ENCODE assay signal across 22 cellular contexts in the genomic region with DNA sequence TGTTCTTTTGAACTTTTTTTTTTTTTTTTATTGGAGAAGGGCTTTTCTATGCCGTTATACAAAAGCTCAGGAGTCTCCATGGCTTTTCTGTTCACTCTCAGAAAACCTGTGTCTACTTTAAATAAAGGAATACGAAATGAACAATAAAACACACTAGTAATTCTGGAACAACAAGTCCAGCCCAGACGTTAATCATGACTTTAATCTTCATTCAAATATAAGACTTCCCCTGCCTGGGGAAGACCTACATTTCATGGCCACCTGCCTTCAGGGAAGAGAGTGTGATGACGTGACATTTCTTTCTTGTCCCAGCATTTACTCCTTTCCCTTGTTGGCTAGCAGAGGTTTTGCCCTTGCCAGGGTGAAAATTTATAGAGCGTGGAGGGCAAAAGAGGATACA.
"Had no signal": no experiment of that assay in that cellular context is flagged by ENCODE, and none has a peak within 500 bp of the region (broad histone marks: within the 10 kb centered on the region; RNA-seq: fewer than 3 reads in every experiment).

No MANE protein-coding gene starts in this region.

- FAIRE-seq: HTR-8/SVneo had no signal

- H3K27me3 ChIP-seq: MG63, SJCRH30 had no signal

- H3K4me1 ChIP-seq: SJCRH30 had no signal

- DNase-seq: KBM-7, MG63, NCI-H1092 treated with DMSO at 0.1 percent for 48 hours, NCI-H1436, NCI-H187, NCI-H2029, NCI-H2081 treated with DMSO at 0.1 percent for 48 hours, NCI-H2171, NCI-H226, NCI-H446, NCI-H510A, NCI-H524 treated with DMSO at 0.1 percent for 48 hours, NCI-H69, NCI-H774, PC-3, SHP77, SJCRH30 had no signal

- H3K36me3 ChIP-seq: MG63, SJCRH30 had no signal

- H3K4me3 ChIP-seq: MG63, SJCRH30 had no signal

- H3K27ac ChIP-seq: HL-60, RWPE1, SJCRH30 had no signal

- ATAC-seq: Panc1, PC-3, SK-N-SH treated with all-trans-retinoic acid at 6 μM for 48 hours had no signal

- H3K9me3 ChIP-seq: MG63, SJCRH30 had no signal
